8 cellular contexts compared by ENCODE assay signal in the genomic region with DNA sequence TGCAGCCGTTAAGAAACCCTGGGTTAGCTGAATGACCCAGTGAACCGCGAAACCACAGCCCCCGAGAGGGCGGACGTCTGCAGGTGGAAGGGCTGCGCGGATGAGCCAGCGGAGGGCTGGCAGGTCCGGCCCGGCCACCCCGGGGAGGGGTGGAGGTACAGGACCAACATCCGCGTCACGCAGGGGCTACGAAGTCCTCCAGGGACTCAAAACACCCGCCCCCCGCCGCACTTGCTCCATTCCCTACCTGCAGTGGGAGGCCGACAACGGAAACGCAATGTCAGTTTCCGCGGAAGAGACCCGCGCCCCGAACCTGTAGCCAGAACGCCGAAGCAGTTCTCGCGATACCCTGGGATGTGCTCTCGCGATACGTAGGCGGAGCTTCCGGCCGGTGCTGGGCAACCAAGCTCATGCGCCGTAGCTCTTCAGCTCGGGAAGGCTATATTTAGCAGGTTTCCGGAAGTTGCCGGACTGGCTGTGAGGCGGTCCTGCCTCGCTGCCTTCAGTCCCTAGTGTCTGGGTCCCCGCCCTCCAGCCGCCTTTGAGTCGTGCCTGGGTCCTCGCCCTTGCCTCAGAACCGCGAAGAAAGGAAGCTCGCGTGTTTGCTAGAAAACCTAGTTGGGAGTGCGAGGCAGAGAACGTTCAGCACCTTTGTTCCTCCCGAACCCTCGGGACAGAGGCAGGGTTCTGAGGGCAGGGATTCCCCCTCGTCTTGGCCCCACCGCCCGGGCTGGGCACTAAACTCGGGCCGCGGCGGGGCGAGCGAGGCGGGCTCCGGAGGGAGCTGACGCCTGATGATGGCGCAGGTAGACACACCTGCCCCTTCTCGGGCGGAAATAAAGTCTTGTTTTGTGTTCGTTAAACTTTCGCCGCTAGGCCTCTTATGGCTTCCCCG. TPM values are rescaled to one million over a fixed set of nuclear protein-coding genes. Genes with fewer than 3 reads are reported as not detected.
DNase-seq lines count a peak whose midpoint lies in the region; ATAC-seq and TF ChIP-seq lines count a peak whose summit lies in the region.

A gene with protein sequence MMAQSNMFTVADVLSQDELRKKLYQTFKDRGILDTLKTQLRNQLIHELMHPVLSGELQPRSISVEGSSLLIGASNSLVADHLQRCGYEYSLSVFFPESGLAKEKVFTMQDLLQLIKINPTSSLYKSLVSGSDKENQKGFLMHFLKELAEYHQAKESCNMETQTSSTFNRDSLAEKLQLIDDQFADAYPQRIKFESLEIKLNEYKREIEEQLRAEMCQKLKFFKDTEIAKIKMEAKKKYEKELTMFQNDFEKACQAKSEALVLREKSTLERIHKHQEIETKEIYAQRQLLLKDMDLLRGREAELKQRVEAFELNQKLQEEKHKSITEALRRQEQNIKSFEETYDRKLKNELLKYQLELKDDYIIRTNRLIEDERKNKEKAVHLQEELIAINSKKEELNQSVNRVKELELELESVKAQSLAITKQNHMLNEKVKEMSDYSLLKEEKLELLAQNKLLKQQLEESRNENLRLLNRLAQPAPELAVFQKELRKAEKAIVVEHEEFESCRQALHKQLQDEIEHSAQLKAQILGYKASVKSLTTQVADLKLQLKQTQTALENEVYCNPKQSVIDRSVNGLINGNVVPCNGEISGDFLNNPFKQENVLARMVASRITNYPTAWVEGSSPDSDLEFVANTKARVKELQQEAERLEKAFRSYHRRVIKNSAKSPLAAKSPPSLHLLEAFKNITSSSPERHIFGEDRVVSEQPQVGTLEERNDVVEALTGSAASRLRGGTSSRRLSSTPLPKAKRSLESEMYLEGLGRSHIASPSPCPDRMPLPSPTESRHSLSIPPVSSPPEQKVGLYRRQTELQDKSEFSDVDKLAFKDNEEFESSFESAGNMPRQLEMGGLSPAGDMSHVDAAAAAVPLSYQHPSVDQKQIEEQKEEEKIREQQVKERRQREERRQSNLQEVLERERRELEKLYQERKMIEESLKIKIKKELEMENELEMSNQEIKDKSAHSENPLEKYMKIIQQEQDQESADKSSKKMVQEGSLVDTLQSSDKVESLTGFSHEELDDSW (plus strand): TSS at position 471 of the 895 bp plus-strand sequence. CDS start 324 bp downstream, at position 795.
A gene (minus strand): TSS at position 343 of the 895 bp plus-strand sequence. CDS start 14,657 bp downstream, outside the sequence.

- 1% methylated on average over 75 of the region's 75 CpGs for whole genome bisulfite sequencing in ovary, 3 donors
- WGBS in thyroid gland, 2 donors, result 0 to 2% methylated on average over 4 to 10 of the region's 75 CpGs

- no peak for TF ChIP-seq EP300 in ovary (IDR thresholded peaks at IDR 0.05)

- DNase-seq in GM12865 (ENCODE audit: low read depth) (peak; percentile 97), NCI-H1417 (lab: John Stamatoyannopoulos, UW) (peak; percentile 96 to 100 (median 99)), SW 1271 (lab: John Stamatoyannopoulos, UW) (peak; percentile 57 to 60), Right ventricle myocardium inferior (ENCODE audit: missing footprints) (peak; percentile 93), ovary (peak; percentile 94 to 97 (median 96)), thyroid gland (peak; percentile 90 to 92)
- peak; percentile 63 for DNase-seq in activated naive CD8-positive, alpha-beta T cell treated with anti-CD3 and anti-CD28 coated beads, Interleukin-2, amount 50 U/mL, for 16 hours (ENCODE audit: low read depth, low spot score)

- H3K4me1 ChIP-seq in ovary (ENCODE audit: insufficient read depth) (peaks cover 1% of the 10 kb centered on the region), thyroid gland (peaks cover 10 to 12% of the 10 kb centered on the region in 2 donors)

- ATAC-seq in HG02759 (IDR thresholded peaks at IDR 0.05; ENCODE audit: unreplicated experiment) (peak; percentile 89), Right ventricle myocardium inferior (peak; percentile 100)

- H3K27me3 ChIP-seq in ovary (no peaks in the 10 kb centered on the region), thyroid gland (no peaks in the 10 kb centered on the region)

- TF ChIP-seq CTCF in GM12865 (IDR thresholded peaks at IDR 0.05; ENCODE audit: insufficient read depth, low read depth, low read length, missing control alignments) (no peak), ovary (IDR thresholded peaks at IDR 0.05) (peak in 1 of 3 donors; percentile 34), thyroid gland (IDR thresholded peaks at IDR 0.05) (no peak)

- intact Hi-C loops in Right ventricle myocardium inferior (cut with DNase I) (loop anchor here (5.0 kb wide), 2 partner anchors 42 to 72 kb away; no protein-coding TSS in a partner anchor), ovary (cut with DNase I) (loop anchor here in 1 of 4 donors (10.0 kb wide), 1 partner anchor 80 kb away; a partner anchor contains a TSS), thyroid gland (cut with DNase I) (no loop called here)

- H3K4me3 ChIP-seq in GM12865 (ENCODE audit: low read depth, low read length), result peak within 1 kb of the TSS; percentile 70
- peak within 1 kb of the TSS; percentile 88 for H3K4me3 ChIP-seq in ovary
- peak within 1 kb of the TSS; percentile 53 to 82 (median 71) for H3K4me3 ChIP-seq in thyroid gland (replicated peaks in 1 of 3)

- peak within 1 kb of the TSS; percentile 50 to 77 for H3K27ac ChIP-seq in ovary
- H3K27ac ChIP-seq in thyroid gland, result peak within 1 kb of the TSS; percentile 80 to 88 (median 85)

- H3K9me3 ChIP-seq in ovary (no peaks in the 10 kb centered on the region), thyroid gland (no peaks in the 10 kb centered on the region)

- H3K36me3 ChIP-seq in ovary (no peaks in the 10 kb centered on the region), thyroid gland (no peaks in the 10 kb centered on the region)

- TF ChIP-seq POLR2A in ovary (IDR thresholded peaks at IDR 0.05), result peak; percentile 96
- TF ChIP-seq POLR2A in thyroid gland (IDR thresholded peaks at IDR 0.05), result peak; percentile 69 to 97

RNA-seq across cellular contexts. Expression of the first gene that starts in this region (rescaled TPM):
- total RNA-seq in Right ventricle myocardium inferior, result 7.1 TPM
- total RNA-seq in ovary, result 10 to 100 TPM; 27.0 to 35.7 (median 33.7) TPM
- polyA plus RNA-seq in ovary, result 10 to 100 TPM; 21.8 to 22.2 TPM
- total RNA-seq in thyroid gland, result 10 to 100 TPM; 33.6 to 46.0 (median 43.5) TPM

RNA-seq across cellular contexts. Expression of the second gene that starts in this region (rescaled TPM):
- total RNA-seq in Right ventricle myocardium inferior, result 7.1 TPM
- total RNA-seq in ovary, result 10 to 100 TPM; 18.6 to 26.5 (median 21.1) TPM
- 10 to 100 TPM; 10.7 to 11.2 TPM for polyA plus RNA-seq in ovary
- 10 to 100 TPM; 18.9 to 27.7 (median 22.1) TPM for total RNA-seq in thyroid gland

Comparison
In these comparisons a context has a peak if more than half of its experiments do, and no peak if none do; other contexts are left out.
1. Peak in every context shown above with its lines: DNase-seq, ATAC-seq, H3K4me3 ChIP-seq and H3K27ac ChIP-seq.